In genomic region chr1:42937141-42937696, GRCh38 we compare ENCODE assay signal across 8 cellular contexts. TPM values are rescaled to one million over a fixed set of nuclear protein-coding genes. Genes with fewer than 3 reads are reported as not detected.
DNase-seq lines count a peak whose midpoint lies in the region; ATAC-seq and TF ChIP-seq lines count a peak whose summit lies in the region.

No MANE protein-coding gene starts in this region.

- H3K27me3 ChIP-seq in colonic mucosa (no peaks in the 10 kb centered on the region), left ventricle myocardium inferior (ENCODE audit: low read depth) (no peaks in the 10 kb centered on the region)

- ATAC-seq in GM19452 (IDR thresholded peaks at IDR 0.05; ENCODE audit: unreplicated experiment) (no peak), HG03159 (IDR thresholded peaks at IDR 0.05; ENCODE audit: unreplicated experiment) (no peak)

- H3K9me3 Mint-ChIP-seq in Calu3 (ENCODE audit: low read depth, unreplicated experiment) (no peaks in the 10 kb centered on the region), osteocyte (ENCODE audit: unreplicated experiment) (no peaks in the 10 kb centered on the region)

- H3K4me1 ChIP-seq in colonic mucosa, result peaks cover 69% of the 10 kb centered on the region
- peaks cover 79% of the 10 kb centered on the region for H3K4me1 ChIP-seq in left ventricle myocardium inferior

- BruUV-seq in Calu3 (replicated peaks; lab: Mats Ljungman, UMichigan), result no TSS peak

- H3K27ac ChIP-seq in colonic mucosa, result peak overlapping the region; percentile 84
- no peak overlapping the region for H3K27ac ChIP-seq in left ventricle myocardium inferior (replicated peaks)

- DNase-seq in Calu3, result peak; percentile 54
- DNase-seq in NCI-H460 (ENCODE audit: extremely low read depth, low read depth), result peak; percentile 78
- peak; percentile 16 for DNase-seq in colonic mucosa
- no peak for DNase-seq in osteocyte (ENCODE audit: extremely low spot score, unreplicated experiment)
- DNase-seq in occipital lobe (lab: John Stamatoyannopoulos, UW), result no peak
- no peak for DNase-seq in left ventricle myocardium inferior

- H3K4me1 Mint-ChIP-seq in Calu3 (ENCODE audit: low read depth, unreplicated experiment), result peaks cover 90% of the 10 kb centered on the region
- peaks cover 81% of the 10 kb centered on the region for H3K4me1 Mint-ChIP-seq in osteocyte (ENCODE audit: unreplicated experiment)

- peaks cover 88% of the 10 kb centered on the region for H3K36me3 Mint-ChIP-seq in Calu3 (ENCODE audit: insufficient read depth, unreplicated experiment)
- peaks cover 56% of the 10 kb centered on the region for H3K36me3 Mint-ChIP-seq in osteocyte (ENCODE audit: unreplicated experiment)

- CTCF ChIA-PET in Calu3 (lab: Charles Lee), result interaction anchor here (0.6 to 3.3 kb wide), 4 partner anchors 11 to 136 kb away, joined by 3 to 19 read pairs (median 9); no protein-coding TSS in a partner anchor

- H3K36me3 ChIP-seq in colonic mucosa, result no peaks in the 10 kb centered on the region
- peaks cover 9% of the 10 kb centered on the region for H3K36me3 ChIP-seq in left ventricle myocardium inferior

- H3K4me3 Mint-ChIP-seq in Calu3 (ENCODE audit: low read depth, unreplicated experiment) (peak overlapping the region; percentile 50), osteocyte (ENCODE audit: unreplicated experiment) (no peak overlapping the region)

- H3K4me3 ChIP-seq in colonic mucosa (no peak overlapping the region), left ventricle myocardium inferior (no peak overlapping the region)

- H3K27ac Mint-ChIP-seq in Calu3 (ENCODE audit: unreplicated experiment), result peak overlapping the region; percentile 87
- peak overlapping the region; percentile 76 for H3K27ac Mint-ChIP-seq in osteocyte (ENCODE audit: unreplicated experiment)

- peak overlapping the region in 1 of 2 donors; percentile 68 for H3K9ac ChIP-seq in colonic mucosa (ENCODE audit: low read depth in 2 of 2, low read length in 2 of 2)

- TF ChIP-seq CTCF in Calu3 (IDR thresholded peaks at IDR 0.05; ENCODE audit: unreplicated experiment) (no peak), colonic mucosa (IDR thresholded peaks at IDR 0.05) (no peak), osteocyte (IDR thresholded peaks at IDR 0.05) (no peak), left ventricle myocardium inferior (IDR thresholded peaks at IDR 0.05; ENCODE audit: borderline replicate concordance) (no peak)

- H3K27me3 Mint-ChIP-seq in Calu3 (ENCODE audit: unreplicated experiment) (no peaks in the 10 kb centered on the region), osteocyte (ENCODE audit: unreplicated experiment) (no peaks in the 10 kb centered on the region)

- H3K9me3 ChIP-seq in colonic mucosa (no peaks in the 10 kb centered on the region), left ventricle myocardium inferior (replicated peaks) (no peaks in the 10 kb centered on the region)

- intact Hi-C loops in Calu3 (cut with micrococcal nuclease; ENCODE audit: unreplicated experiment), result no loop called here
- intact Hi-C loops in colonic mucosa (cut with DNase I), result no loop called here
- intact Hi-C loops in left ventricle myocardium inferior (cut with micrococcal nuclease), result no loop called here

RNA-seq across cellular contexts. Expression of gene SLC2A1, which starts 21.4 kb away (rescaled TPM):
- total RNA-seq in Calu3 (2022), result 163 and 183 TPM in 2 replicates
- total RNA-seq in NCI-H460 (2014; rRNA removed; shearing (Covaris generic)), result 129 and 170 TPM in 2 replicates
- 382 and 424 TPM in 2 replicates for polyA plus RNA-seq in NCI-H460 (2014; cell fraction: nucleus; rRNA removed)
- total RNA-seq in colonic mucosa, result 100 to 1,000 TPM in 1 of 2 donors, 10 to 100 TPM in 1; 71.6 to 150 TPM
- 200 and 236 TPM in 2 replicates for total RNA-seq in osteocyte
- 29.3 TPM for total RNA-seq in occipital lobe
- 54.9 TPM for total RNA-seq in left ventricle myocardium inferior

Comparison
In these comparisons a context has a peak if more than half of its experiments do, and no peak if none do; other contexts are left out.
1. DNase-seq: peak in Calu3 (single experiment), NCI-H460 (single experiment) and colonic mucosa (single experiment); none in osteocyte (single experiment), occipital lobe (single experiment) and left ventricle myocardium inferior (single experiment).